ENCODE assay signal across 24 cellular contexts in the genomic region with DNA sequence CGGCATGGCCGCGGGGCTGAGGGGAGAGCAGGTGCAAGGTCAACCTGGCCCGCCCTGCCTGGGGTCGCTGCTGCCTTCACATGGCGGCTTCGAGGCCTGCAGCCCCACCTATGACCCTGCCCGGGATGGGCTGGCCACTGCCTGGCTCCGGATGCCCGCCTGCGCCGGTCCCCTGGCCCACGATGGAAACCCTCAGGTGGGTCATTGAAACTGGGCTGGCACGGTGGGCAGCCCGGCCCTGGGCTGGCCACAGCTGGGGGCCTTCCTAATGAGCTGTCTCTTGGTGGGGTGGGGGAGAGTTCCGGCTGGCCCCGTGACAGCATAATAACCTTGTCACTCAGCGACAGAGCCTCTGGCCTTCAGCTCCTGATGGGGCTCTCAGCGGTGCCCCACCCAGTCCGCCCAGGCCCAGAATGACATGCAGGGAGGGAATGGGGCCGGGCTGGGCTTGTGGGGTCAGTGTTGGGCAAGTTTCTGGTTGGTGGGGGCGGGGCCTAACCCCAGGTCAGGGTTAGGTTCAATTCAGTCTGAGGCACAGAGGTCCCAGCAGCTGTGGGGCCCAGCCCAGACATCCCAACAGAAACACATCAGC. TPM values are rescaled to one million over a fixed set of nuclear protein-coding genes. Genes with fewer than 3 reads are reported as not detected.
"Had no signal": no experiment of that assay in that cellular context is flagged by ENCODE, and none has a peak within 500 bp of the region (broad histone marks: within the 10 kb centered on the region; RNA-seq: fewer than 3 reads in every experiment).

Gene CCDC187 (minus strand): TSS at position 270 of the 592 bp plus-strand sequence. CDS start 264 bp downstream, at position 6.

- H3K36me3 ChIP-seq: cardiac muscle cell, left lung, prostate gland, right lobe of liver had no signal

- H3K27me3 ChIP-seq: cardiac muscle cell, right lobe of liver had no signal

- H3K9me3 ChIP-seq: left lung, prostate gland, right lobe of liver had no signal

- H3K4me1 ChIP-seq: foreskin keratinocyte, left lung, prostate gland, right lobe of liver had no signal

- ATAC-seq: activated CD8-positive, alpha-beta T cell treated with anti-CD3 and anti-CD28 coated beads for 36 hours; activated T-helper 17 cell treated with anti-CD3 and anti-CD28 coated beads, Interleukin-2, amount 50 U/mL, for 72 hours; effector memory CD8-positive, alpha-beta T cell; left lung; stimulated activated naive CD8-positive, alpha-beta T cell treated with anti-CD3 and anti-CD28 coated beads, Interleukin-15, amount 100 ng/mL, for 72 hours had no signal

- DNase-seq: activated CD4-positive, alpha-beta T cell treated with anti-CD3 and anti-CD28 coated beads for 4 hours; activated CD8-positive, alpha-beta T cell treated with anti-CD3 and anti-CD28 coated beads for 36 hours; activated naive CD4-positive, alpha-beta T cell; activated naive CD8-positive, alpha-beta T cell treated with anti-CD3 and anti-CD28 coated beads for 36 hours; activated T-cell treated with anti-CD3 and anti-CD28 coated beads, Interleukin-2, amount 50 U/mL, for 1 hour; amniotic stem cell; effector memory CD8-positive, alpha-beta T cell; mammary epithelial cell; right lobe of liver; small intestine; stimulated activated CD4-positive, alpha-beta T cell treated with anti-CD3 and anti-CD28 coated beads, Interleukin-15, amount 100 ng/mL, for 24 hours; stimulated activated CD4-positive, alpha-beta T cell treated with anti-CD3 and anti-CD28 coated beads, Interleukin-2, amount 100 ng/mL, for 48 hours; stimulated activated naive CD8-positive, alpha-beta T cell treated with anti-CD3 and anti-CD28 coated beads, Interleukin-15, amount 100 ng/mL, for 72 hours had no signal

- FAIRE-seq: small intestine, TTC549 had no signal

- H3K4me3 ChIP-seq: cardiac muscle cell, left lung, prostate gland, right lobe of liver had no signal

- H3K27ac ChIP-seq: cardiac muscle cell, foreskin keratinocyte, left lung, prostate gland, right lobe of liver had no signal

RNA-seq across cellular contexts. Expression of gene CCDC187, which starts in this region (rescaled TPM):
- total RNA-seq: activated naive CD8-positive, alpha-beta T cell treated with anti-CD3 and anti-CD28 coated beads for 36 hours; dermis microvascular lymphatic vessel endothelial cell; fibroblast of lung; foreskin keratinocyte; myocyte; osteocyte; T-helper 2 cell treated with Interferon-gamma antibody and Interleukin-4, amounts not matched to agents 100 ng/mL and 5 ng/mL, for 36 hours had no signal
- polyA plus RNA-seq: fibroblast of lung, mammary epithelial cell had no signal
